In genomic region chr2:105248316-105249070, GRCh38 we compare ENCODE assay signal across 1 cellular context.
TF ChIP-seq lines count a peak whose summit lies in the region.

No MANE protein-coding gene starts in this region.

TF ChIP-seq in IMR-90, 13 proteins besides CTCF, POLR2A, EP300 and RAD21 (continued from another document):
- no peak for TF ChIP-seq USF2 (IDR thresholded peaks at IDR 0.05; ENCODE audit: low read depth, low read length)
- TF ChIP-seq ELK1 (IDR thresholded peaks at IDR 0.05; ENCODE audit: borderline replicate concordance, low read depth, low read length), result no peak
